Comparison of ENCODE assay signal across 28 cellular contexts in the genomic region with DNA sequence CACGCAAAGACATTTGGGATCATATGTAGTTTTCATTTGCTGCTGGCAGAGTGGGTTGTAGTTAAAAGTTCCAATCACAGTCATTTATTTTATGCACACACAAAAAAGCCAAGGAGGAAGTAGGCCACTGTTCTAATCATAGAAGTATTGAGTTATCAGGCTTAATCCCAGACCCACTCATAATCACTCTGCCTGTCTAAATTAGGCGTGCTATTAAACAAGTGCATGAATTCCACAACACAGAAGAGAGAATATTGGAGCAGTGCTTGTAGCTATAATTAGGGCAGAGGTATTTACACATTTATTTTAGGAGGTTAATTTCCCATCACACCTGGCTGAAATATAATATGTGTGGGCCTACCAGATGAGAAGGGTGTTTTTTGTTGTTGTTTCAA.
DNase-seq lines count a peak whose midpoint lies in the region; ATAC-seq, FAIRE-seq and TF ChIP-seq lines count a peak whose summit lies in the region.
"Had no signal": no experiment of that assay in that cellular context is flagged by ENCODE, and none has a peak within 500 bp of the region (broad histone marks: within the 10 kb centered on the region; RNA-seq: fewer than 3 reads in every experiment).

No MANE protein-coding gene starts in this region.

- no peak overlapping the region for H3K18ac ChIP-seq in mesenchymal stem cell (ENCODE audit: low read depth in 1 of 2, low read length in 2 of 2)

- H3K9me3 ChIP-seq in astrocyte (ENCODE audit: insufficient read depth, low read depth, low read length) (no peaks in the 10 kb centered on the region), mesenchymal stem cell (ENCODE audit: control insufficient read depth, low read length) (no peaks in the 10 kb centered on the region), osteoblast (ENCODE audit: low read depth, low read length) (no peaks in the 10 kb centered on the region), gastrocnemius medialis (no peaks in the 10 kb centered on the region)
- H3K9me3 ChIP-seq: ascending aorta, HAP-1, thyroid gland had no signal

- WGBS in mesenchymal stem cell: 100% methylated on average over 1 of the region's 2 CpGs

- H4K8ac ChIP-seq in mesenchymal stem cell (ENCODE audit: low read length): no peak overlapping the region

- TF ChIP-seq CTCF in astrocyte (IDR thresholded peaks at IDR 0.05; ENCODE audit: insufficient read depth, low read depth, low read length) (no peak), osteoblast (IDR thresholded peaks at IDR 0.05; ENCODE audit: extremely low read depth, low read depth, low read length) (no peak), gastrocnemius medialis (IDR thresholded peaks at IDR 0.05 in 4 of 5, conservative IDR thresholded peaks at IDR 0.05 in 1 of 5) (no peak)

- no peaks in the 10 kb centered on the region for H3K9me3 Mint-ChIP-seq in astrocyte (ENCODE audit: unreplicated experiment)
- H3K9me3 Mint-ChIP-seq: activated CD4-positive, alpha-beta T cell treated with anti-CD3 and anti-CD28 coated beads, Interleukin-2, amount 10 ng/mL, durations not matched to agents 24 days and 14 days; neural progenitor cell had no signal

- in situ Hi-C loops in gastrocnemius medialis (cut with MboI; ENCODE audit: low sequenced_read_pairs in 4 of 4): no loop called here

- H3K36me3 ChIP-seq in astrocyte (ENCODE audit: insufficient read depth, low read length) (no peaks in the 10 kb centered on the region), mesenchymal stem cell (ENCODE audit: control insufficient read depth in 1 of 2, insufficient read depth in 2 of 2, low read depth in 1 of 2, low read length in 2 of 2) (no peaks in the 10 kb centered on the region), osteoblast (ENCODE audit: insufficient read depth, low read length) (no peaks in the 10 kb centered on the region), gastrocnemius medialis (no peaks in the 10 kb centered on the region)
- H3K36me3 ChIP-seq: ascending aorta, HAP-1, neural progenitor cell, thyroid gland had no signal

- H3K4me1 ChIP-seq in astrocyte (ENCODE audit: insufficient read depth, low read length) (peaks cover 7% of the 10 kb centered on the region), mesenchymal stem cell (ENCODE audit: control insufficient read depth, insufficient read depth, low read depth, low read length) (no peaks in the 10 kb centered on the region), osteoblast (ENCODE audit: insufficient read depth, low read length) (peaks cover 3% of the 10 kb centered on the region), gastrocnemius medialis (peaks cover 17 to 23% of the 10 kb centered on the region in 2 donors)
- H3K4me1 ChIP-seq: ascending aorta, thyroid gland had no signal

- no peak overlapping the region for H3K4me3 ChIP-seq in astrocyte (ENCODE audit: insufficient read depth, low read depth, low read length)
- no peak overlapping the region for H3K4me3 ChIP-seq in mesenchymal stem cell (ENCODE audit: insufficient read depth in 1 of 2, low read depth in 1 of 2, low read length in 2 of 2)
- H3K4me3 ChIP-seq in osteoblast (ENCODE audit: insufficient read depth, low read length): no peak overlapping the region
- H3K4me3 ChIP-seq in gastrocnemius medialis: peak overlapping the region in 2 of 4 donors; percentile 5 to 10
- H3K4me3 ChIP-seq: ascending aorta, HAP-1, neural progenitor cell, thyroid gland had no signal

- H3K4me2 ChIP-seq in astrocyte (ENCODE audit: low read length) (peak overlapping the region; percentile 74), mesenchymal stem cell (ENCODE audit: low read length, poor library complexity, severe bottlenecking) (no peak overlapping the region), osteoblast (ENCODE audit: insufficient read depth, low read length) (no peak overlapping the region)
- H3K4me2 ChIP-seq: neural progenitor cell had no signal

- H3K27ac Mint-ChIP-seq in astrocyte (ENCODE audit: unreplicated experiment): peak overlapping the region; percentile 77
- H3K27ac Mint-ChIP-seq: activated CD4-positive, alpha-beta T cell treated with anti-CD3 and anti-CD28 coated beads, Interleukin-2, amount 10 ng/mL, durations not matched to agents 24 days and 14 days; B cell; CD4-positive, alpha-beta memory T cell; effector memory CD8-positive, alpha-beta T cell; neural progenitor cell; progenitor cell of endocrine pancreas; T-cell had no signal

- H2BK120ac ChIP-seq in mesenchymal stem cell (ENCODE audit: low read depth, low read length): no peak overlapping the region

- ATAC-seq in HG03095 (IDR thresholded peaks at IDR 0.05; ENCODE audit: unreplicated experiment) (no peak), gastrocnemius medialis (no peak)
- ATAC-seq: effector memory CD8-positive, alpha-beta T cell; T-cell had no signal

- no peak overlapping the region for H3K14ac ChIP-seq in mesenchymal stem cell (ENCODE audit: low read length in 2 of 2)

- H3K27me3 ChIP-seq in astrocyte (ENCODE audit: insufficient read depth, low read length) (no peaks in the 10 kb centered on the region), mesenchymal stem cell (ENCODE audit: control insufficient read depth in 1 of 2, insufficient read depth in 1 of 2, low read length in 2 of 2) (no peaks in the 10 kb centered on the region), osteoblast (ENCODE audit: insufficient read depth, low read length) (no peaks in the 10 kb centered on the region), gastrocnemius medialis (no peaks in the 10 kb centered on the region)
- H3K27me3 ChIP-seq: ascending aorta, neural progenitor cell, thyroid gland had no signal

- H3K9ac ChIP-seq in astrocyte (ENCODE audit: low read length) (no peak overlapping the region), mesenchymal stem cell (ENCODE audit: low read length) (no peak overlapping the region)
- H3K9ac ChIP-seq: neural progenitor cell had no signal

- no peak overlapping the region for H3K4me3 Mint-ChIP-seq in astrocyte (ENCODE audit: unreplicated experiment)
- H3K4me3 Mint-ChIP-seq: activated CD4-positive, alpha-beta T cell treated with anti-CD3 and anti-CD28 coated beads, Interleukin-2, amount 10 ng/mL, durations not matched to agents 24 days and 14 days; B cell; CD4-positive, alpha-beta memory T cell; effector memory CD8-positive, alpha-beta T cell; neural progenitor cell; T-cell had no signal

- TF ChIP-seq POLR2A in erythroblast (IDR thresholded peaks at IDR 0.05; ENCODE audit: low read length): no peak
- no peak for TF ChIP-seq POLR2A in gastrocnemius medialis (IDR thresholded peaks at IDR 0.05)

- H3K79me2 ChIP-seq in astrocyte (ENCODE audit: insufficient read depth, low read length) (no peaks in the 10 kb centered on the region), osteoblast (ENCODE audit: insufficient read depth, low read length) (no peaks in the 10 kb centered on the region)

- no peak overlapping the region for H4K91ac ChIP-seq in mesenchymal stem cell (ENCODE audit: low read length)

- intact Hi-C loops in gastrocnemius medialis (cut with DNase I; ENCODE audit: low total_unique reads): no loop called here

- H2BK5ac ChIP-seq in mesenchymal stem cell (ENCODE audit: low read depth, low read length, poor library complexity, severe bottlenecking): peak overlapping the region; percentile 57

- peaks cover 26% of the 10 kb centered on the region for H3K4me1 Mint-ChIP-seq in astrocyte (ENCODE audit: low read depth, unreplicated experiment)
- H3K4me1 Mint-ChIP-seq: activated CD4-positive, alpha-beta T cell treated with anti-CD3 and anti-CD28 coated beads, Interleukin-2, amount 10 ng/mL, durations not matched to agents 24 days and 14 days; B cell; CD4-positive, alpha-beta memory T cell; T-cell had no signal

- H3K36me3 Mint-ChIP-seq in astrocyte (ENCODE audit: low read depth, unreplicated experiment): no peaks in the 10 kb centered on the region
- H3K36me3 Mint-ChIP-seq: CD4-positive, alpha-beta memory T cell; neural progenitor cell; T-cell had no signal

- no peak overlapping the region for H2BK15ac ChIP-seq in mesenchymal stem cell (ENCODE audit: low read depth, poor library complexity, severe bottlenecking)

- H2AFZ ChIP-seq in astrocyte (ENCODE audit: low read depth, low read length) (peak overlapping the region; percentile 84), mesenchymal stem cell (ENCODE audit: low read depth, low read length) (no peak overlapping the region), osteoblast (ENCODE audit: low read length) (peak overlapping the region; percentile 89)
- H2AFZ ChIP-seq: neural progenitor cell had no signal

- no peak for FAIRE-seq in astrocyte (lab: Jason Lieb, UNC)

- peak; percentile 70 for DNase-seq in NCI-H69 (lab: John Stamatoyannopoulos, UW)
- no peak for DNase-seq in astrocyte (ENCODE audit: low read depth)
- DNase-seq in mesenchymal stem cell: no peak
- no peak for DNase-seq in osteoblast (ENCODE audit: insufficient read length, low spot score, missing footprints)
- no peak for DNase-seq in erythroblast (lab: John Stamatoyannopoulos, UW)
- no peak for DNase-seq in gastrocnemius medialis
- DNase-seq in activated effector memory CD4-positive, alpha-beta T cell treated with anti-CD3 and anti-CD28 coated beads, Interleukin-2, amount 50 U/mL, for 16 hours: no peak
- DNase-seq: activated CD4-positive, alpha-beta T cell treated with anti-CD3 and anti-CD28 coated beads, Interleukin-2, amount 10 ng/mL, durations not matched to agents 24 days and 14 days; activated CD8-positive, alpha-beta memory T cell treated with anti-CD3 and anti-CD28 coated beads for 24 hours; activated effector memory CD4-positive, alpha-beta T cell treated with Interleukin-2 at 50 U/mL for 16 hours; activated T-cell treated with anti-CD3 and anti-CD28 coated beads for 4 hours; CD4-positive, alpha-beta memory T cell; central memory CD4-positive, alpha-beta T cell; cortex of kidney; effector memory CD8-positive, alpha-beta T cell; glutamatergic neuron; Kasumi-1; NCI-H1436 treated with DMSO at 0.1 percent for 48 hours; NCI-H526 treated with DMSO at 0.1 percent for 48 hours; stimulated activated CD4-positive, alpha-beta T cell treated with anti-CD3 and anti-CD28 coated beads, Interleukin-4, amount 100 ng/mL, for 24 hours; T-cell; thyroid gland had no signal

- H3K4ac ChIP-seq in mesenchymal stem cell (ENCODE audit: low read depth in 1 of 2, low read length in 2 of 2): no peak overlapping the region

- H4K20me1 ChIP-seq in astrocyte (ENCODE audit: insufficient read depth, low read length) (no peaks in the 10 kb centered on the region), osteoblast (ENCODE audit: insufficient read depth, low read length) (no peaks in the 10 kb centered on the region)

- H3K27ac ChIP-seq in astrocyte (ENCODE audit: low read depth, low read length): no peak overlapping the region
- peak overlapping the region; percentile 92 for H3K27ac ChIP-seq in mesenchymal stem cell (ENCODE audit: low read length, poor library complexity, severe bottlenecking)
- no peak overlapping the region for H3K27ac ChIP-seq in osteoblast (ENCODE audit: low read depth, low read length)
- H3K27ac ChIP-seq in gastrocnemius medialis: no peak overlapping the region
- H3K27ac ChIP-seq: ascending aorta, neural progenitor cell, thyroid gland had no signal

- H3K27me3 Mint-ChIP-seq in astrocyte (ENCODE audit: low read depth, unreplicated experiment): no peaks in the 10 kb centered on the region
- H3K27me3 Mint-ChIP-seq: activated CD4-positive, alpha-beta T cell treated with anti-CD3 and anti-CD28 coated beads, Interleukin-2, amount 10 ng/mL, durations not matched to agents 24 days and 14 days; B cell; CD4-positive, alpha-beta memory T cell; effector memory CD8-positive, alpha-beta T cell; progenitor cell of endocrine pancreas; T-cell had no signal

- H2BK12ac ChIP-seq in mesenchymal stem cell (ENCODE audit: low read length in 2 of 2): no peak overlapping the region

- no peak overlapping the region for H3K23ac ChIP-seq in mesenchymal stem cell (ENCODE audit: low read length in 2 of 2)

- H2AK5ac ChIP-seq in mesenchymal stem cell (ENCODE audit: low read length, severe bottlenecking): peak overlapping the region; percentile 69

- no peaks in the 10 kb centered on the region for H3K79me1 ChIP-seq in mesenchymal stem cell (replicated peaks; ENCODE audit: low read length, poor library complexity, severe bottlenecking)
